10 cellular contexts compared by ENCODE assay signal in the genomic region with DNA sequence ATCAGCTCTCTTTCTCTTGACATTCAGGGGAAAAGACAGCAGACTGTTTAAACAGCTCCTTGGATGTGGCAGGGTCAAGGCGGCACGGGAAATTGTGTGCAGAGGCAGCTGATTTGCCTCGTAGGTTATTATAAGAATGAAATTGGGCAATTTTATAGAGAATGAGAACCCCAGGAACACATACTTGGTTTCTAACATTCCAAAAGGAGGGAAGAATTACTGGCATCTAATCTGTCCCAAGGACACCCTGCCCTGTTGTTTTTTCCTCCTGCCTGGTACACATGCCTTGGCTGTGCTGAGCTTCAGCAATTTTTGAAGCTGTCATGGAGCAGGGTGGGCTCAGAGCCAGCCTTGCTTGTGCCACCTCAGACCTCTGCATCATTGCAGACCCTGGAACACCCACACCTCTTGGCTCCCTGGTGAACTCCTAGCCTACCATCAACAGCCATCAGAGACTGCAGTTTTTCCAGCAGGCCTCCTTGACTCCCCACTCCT.
DNase-seq lines count a peak whose midpoint lies in the region; ATAC-seq and TF ChIP-seq lines count a peak whose summit lies in the region.
"Had no signal": no experiment of that assay in that cellular context is flagged by ENCODE, and none has a peak within 500 bp of the region (broad histone marks: within the 10 kb centered on the region; RNA-seq: fewer than 3 reads in every experiment).

No MANE protein-coding gene starts in this region.

- TF ChIP-seq POLR2A in heart left ventricle (IDR thresholded peaks at IDR 0.05): no peak

- peak; percentile 41 to 74 (median 65) for ATAC-seq in heart left ventricle
- ATAC-seq in activated CD4-positive, CD25-positive, alpha-beta regulatory T cell treated with anti-CD3 and anti-CD28 coated beads, Interleukin-2, amount 50 U/mL, for 24 hours: no peak
- ATAC-seq: effector memory CD8-positive, alpha-beta T cell had no signal

- no peak overlapping the region for H3K9ac ChIP-seq in rectal smooth muscle tissue (ENCODE audit: low read length)

- H3K27me3 ChIP-seq in heart left ventricle: no peaks in the 10 kb centered on the region
- no peaks in the 10 kb centered on the region for H3K27me3 ChIP-seq in rectal smooth muscle tissue (ENCODE audit: control insufficient read depth, insufficient read depth, low read length)

- WGBS in heart left ventricle, 4 donors: 54 to 72% (median 63%) methylated on average over 3 of the region's 3 CpGs

- peak overlapping the region; percentile 99 for H3K27ac ChIP-seq in angular gyrus (ENCODE audit: low read depth, low read length)
- peak overlapping the region; percentile 45 to 83 (median 65) for H3K27ac ChIP-seq in heart left ventricle
- peak overlapping the region; percentile 78 for H3K27ac ChIP-seq in rectal smooth muscle tissue (ENCODE audit: low read depth, low read length)
- H3K27ac ChIP-seq: VCaP had no signal

- no peaks in the 10 kb centered on the region for H3K36me3 ChIP-seq in heart left ventricle
- no peaks in the 10 kb centered on the region for H3K36me3 ChIP-seq in rectal smooth muscle tissue (ENCODE audit: control insufficient read depth, insufficient read depth, low read length)

- H3K4me3 ChIP-seq in heart left ventricle (no peak overlapping the region), rectal smooth muscle tissue (ENCODE audit: low read length) (no peak overlapping the region)

- DNase-seq in Ammon's horn (ENCODE audit: low spot score) (peak; percentile 51), heart left ventricle (peak in 2 of 5 donors; percentile 43 to 45), NCI-H1930 (lab: John Stamatoyannopoulos, UW) (no peak), kidney tubule cell (ENCODE audit: low spot score) (no peak), GOT3 (lab: John Stamatoyannopoulos, UW) (no peak)
- DNase-seq: effector memory CD8-positive, alpha-beta T cell had no signal

- no peak for TF ChIP-seq CTCF in heart left ventricle (IDR thresholded peaks at IDR 0.05)

- intact Hi-C loops in heart left ventricle (cut with DNase I): no loop called here

- H3K4me1 ChIP-seq in heart left ventricle: peaks cover 0 to 25% (median 13%) of the 10 kb centered on the region in 12 donors
- peaks cover 15% of the 10 kb centered on the region for H3K4me1 ChIP-seq in rectal smooth muscle tissue (ENCODE audit: control insufficient read depth, insufficient read depth, low read length)

- H3K9me3 ChIP-seq in heart left ventricle: no peaks in the 10 kb centered on the region

Comparison
In these comparisons a context has a peak if more than half of its experiments do, and no peak if none do; other contexts are left out.
1. ATAC-seq: peak in heart left ventricle (4 of 4); none in activated CD4-positive, CD25-positive, alpha-beta regulatory T cell treated with anti-CD3 and anti-CD28 coated beads, Interleukin-2, amount 50 U/mL, for 24 hours (0 of 2).
2. Peak in every context shown above with its lines, with median percentiles within 50 percentile points of each other: H3K27ac ChIP-seq.